ENCODE assay signal across 8 cellular contexts in genomic region chr14:103846569-103847438, GRCh38. TPM values are rescaled to one million over a fixed set of nuclear protein-coding genes. Genes with fewer than 3 reads are reported as not detected.
DNase-seq lines count a peak whose midpoint lies in the region; ATAC-seq and TF ChIP-seq lines count a peak whose summit lies in the region.

No MANE protein-coding gene starts in this region.

- H3K27ac ChIP-seq in BLaER1 treated with 17β-estradiol and CSF1 and Interleukin-3, amounts not matched to agents 10 nM and 100 nM: peak overlapping the region in 10 of 11 experiments; percentile 47 to 76 (median 60); a peak in 20 of 22 replicates

- no peaks in the 10 kb centered on the region for H3K9me3 ChIP-seq in BLaER1 treated with 17β-estradiol and CSF1 and Interleukin-3, amounts not matched to agents 10 nM and 100 nM (replicated peaks in 1 of 11)

- H3K27ac Mint-ChIP-seq in stimulated activated naive B cell treated with anti-CD40 and anti-IgM and Interleukin-4, amounts not matched to agents 10 μg/mL and 1 μg/mL and 100 μg/mL, for 72 hours: peak overlapping the region; percentile 51

- H3K9ac ChIP-seq in BLaER1 treated with 17β-estradiol and CSF1 and Interleukin-3, amounts not matched to agents 10 nM and 100 nM: peak overlapping the region; percentile 74 to 86 (median 79)

- intact Hi-C loops in left colon (cut with DNase I, micrococcal nuclease): no loop called here

- TF ChIP-seq CTCF in cardiac fibroblast (IDR thresholded peaks at IDR 0.05; ENCODE audit: low read depth, low read length): no peak

- peaks cover 0 to 47% (median 20%) of the 10 kb centered on the region in 11 experiments; a peak in 16 of 22 replicates for H4K20me1 ChIP-seq in BLaER1 treated with 17β-estradiol and CSF1 and Interleukin-3, amounts not matched to agents 10 nM and 100 nM

- H3K36me3 ChIP-seq in BLaER1 treated with 17β-estradiol and CSF1 and Interleukin-3, amounts not matched to agents 10 nM and 100 nM: no peaks in the 10 kb centered on the region; a peak in 1 of 22 replicates

- H3K36me3 Mint-ChIP-seq in stimulated activated naive B cell treated with anti-CD40 and anti-IgM and Interleukin-4, amounts not matched to agents 10 μg/mL and 1 μg/mL and 100 μg/mL, for 72 hours: peaks cover 0 to 1% of the 10 kb centered on the region in 2 donors

- H3K4me1 ChIP-seq in BLaER1 treated with 17β-estradiol and CSF1 and Interleukin-3, amounts not matched to agents 10 nM and 100 nM: peaks cover 10 to 19% (median 17%) of the 10 kb centered on the region in 10 experiments; a peak in 18 of 20 replicates

- H3K4me1 Mint-ChIP-seq in stimulated activated naive B cell treated with anti-CD40 and anti-IgM and Interleukin-4, amounts not matched to agents 10 μg/mL and 1 μg/mL and 100 μg/mL, for 72 hours: peaks cover 8 to 11% of the 10 kb centered on the region in 2 donors

- peak; percentile 36 for ATAC-seq in HG03159 (IDR thresholded peaks at IDR 0.05; ENCODE audit: unreplicated experiment)
- peak; percentile 44 for ATAC-seq in SK-N-SH treated with all-trans-retinoic acid at 6 μM for 48 hours
- ATAC-seq in left colon: peak; percentile 42
- ATAC-seq in stimulated activated naive B cell treated with anti-CD40 and anti-IgM and Interleukin-4, amounts not matched to agents 10 μg/mL and 1 μg/mL and 100 μg/mL, for 72 hours (replicated peaks): peak; percentile 46 to 48

- H3K4me3 Mint-ChIP-seq in stimulated activated naive B cell treated with anti-CD40 and anti-IgM and Interleukin-4, amounts not matched to agents 10 μg/mL and 1 μg/mL and 100 μg/mL, for 72 hours: peak overlapping the region; percentile 81 to 82

- DNase-seq in GM19240 (ENCODE audit: insufficient read length, low spot score) (peak; percentile 27), cardiac fibroblast (ENCODE audit: low read depth in 2 of 2) (peak; percentile 22 to 31), left colon (peak in 1 of 2 donors; percentile 41), T1000 (lab: John Stamatoyannopoulos, UW) (no peak)
- no peak for DNase-seq in stimulated activated naive B cell treated with anti-CD40 and anti-IgM and Interleukin-4, amounts not matched to agents 10 μg/mL and 1 μg/mL and 100 μg/mL, for 72 hours

- H3K4me3 ChIP-seq in BLaER1 treated with 17β-estradiol and CSF1 and Interleukin-3, amounts not matched to agents 10 nM and 100 nM: peak overlapping the region; percentile 64 to 96 (median 84)
- H3K4me3 ChIP-seq in cardiac fibroblast (replicated peaks in 1 of 2; ENCODE audit: low read depth in 2 of 2, low read length in 2 of 2): peak overlapping the region; percentile 75 to 78

- peak overlapping the region; percentile 90 to 100 (median 99) for H3K4me2 ChIP-seq in BLaER1 treated with 17β-estradiol and CSF1 and Interleukin-3, amounts not matched to agents 10 nM and 100 nM

- H3K27me3 Mint-ChIP-seq in stimulated activated naive B cell treated with anti-CD40 and anti-IgM and Interleukin-4, amounts not matched to agents 10 μg/mL and 1 μg/mL and 100 μg/mL, for 72 hours: no peaks in the 10 kb centered on the region

- no peaks in the 10 kb centered on the region for H3K9me3 Mint-ChIP-seq in stimulated activated naive B cell treated with anti-CD40 and anti-IgM and Interleukin-4, amounts not matched to agents 10 μg/mL and 1 μg/mL and 100 μg/mL, for 72 hours

- H3K27me3 ChIP-seq in BLaER1 treated with 17β-estradiol and CSF1 and Interleukin-3, amounts not matched to agents 10 nM and 100 nM: peaks cover 27 to 36% (median 30%) of the 10 kb centered on the region in 11 experiments

TF ChIP-seq in SK-N-SH treated with all-trans-retinoic acid at 6 μM for 48 hours, 23 proteins besides CTCF, POLR2A, EP300 and RAD21:
- no peak for TF ChIP-seq TCF4 (CRISPR knock-in tag; IDR thresholded peaks at IDR 0.05; ENCODE audit: borderline replicate concordance)
- TF ChIP-seq BACH2 (CRISPR knock-in tag; IDR thresholded peaks at IDR 0.05; ENCODE audit: borderline replicate concordance): no peak
- TF ChIP-seq RARB (CRISPR knock-in tag; IDR thresholded peaks at IDR 0.05): no peak
- TF ChIP-seq, protein P1, sequence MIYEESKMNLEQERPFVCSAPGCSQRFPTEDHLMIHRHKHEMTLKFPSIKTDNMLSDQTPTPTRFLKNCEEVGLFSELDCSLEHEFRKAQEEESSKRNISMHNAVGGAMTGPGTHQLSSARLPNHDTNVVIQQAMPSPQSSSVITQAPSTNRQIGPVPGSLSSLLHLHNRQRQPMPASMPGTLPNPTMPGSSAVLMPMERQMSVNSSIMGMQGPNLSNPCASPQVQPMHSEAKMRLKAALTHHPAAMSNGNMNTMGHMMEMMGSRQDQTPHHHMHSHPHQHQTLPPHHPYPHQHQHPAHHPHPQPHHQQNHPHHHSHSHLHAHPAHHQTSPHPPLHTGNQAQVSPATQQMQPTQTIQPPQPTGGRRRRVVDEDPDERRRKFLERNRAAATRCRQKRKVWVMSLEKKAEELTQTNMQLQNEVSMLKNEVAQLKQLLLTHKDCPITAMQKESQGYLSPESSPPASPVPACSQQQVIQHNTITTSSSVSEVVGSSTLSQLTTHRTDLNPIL (CRISPR knock-in tag; IDR thresholded peaks at IDR 0.05; ENCODE audit: low read depth): no peak
- TF ChIP-seq GLIS3 (CRISPR knock-in tag; IDR thresholded peaks at IDR 0.05): no peak
- TF ChIP-seq, protein P2, sequence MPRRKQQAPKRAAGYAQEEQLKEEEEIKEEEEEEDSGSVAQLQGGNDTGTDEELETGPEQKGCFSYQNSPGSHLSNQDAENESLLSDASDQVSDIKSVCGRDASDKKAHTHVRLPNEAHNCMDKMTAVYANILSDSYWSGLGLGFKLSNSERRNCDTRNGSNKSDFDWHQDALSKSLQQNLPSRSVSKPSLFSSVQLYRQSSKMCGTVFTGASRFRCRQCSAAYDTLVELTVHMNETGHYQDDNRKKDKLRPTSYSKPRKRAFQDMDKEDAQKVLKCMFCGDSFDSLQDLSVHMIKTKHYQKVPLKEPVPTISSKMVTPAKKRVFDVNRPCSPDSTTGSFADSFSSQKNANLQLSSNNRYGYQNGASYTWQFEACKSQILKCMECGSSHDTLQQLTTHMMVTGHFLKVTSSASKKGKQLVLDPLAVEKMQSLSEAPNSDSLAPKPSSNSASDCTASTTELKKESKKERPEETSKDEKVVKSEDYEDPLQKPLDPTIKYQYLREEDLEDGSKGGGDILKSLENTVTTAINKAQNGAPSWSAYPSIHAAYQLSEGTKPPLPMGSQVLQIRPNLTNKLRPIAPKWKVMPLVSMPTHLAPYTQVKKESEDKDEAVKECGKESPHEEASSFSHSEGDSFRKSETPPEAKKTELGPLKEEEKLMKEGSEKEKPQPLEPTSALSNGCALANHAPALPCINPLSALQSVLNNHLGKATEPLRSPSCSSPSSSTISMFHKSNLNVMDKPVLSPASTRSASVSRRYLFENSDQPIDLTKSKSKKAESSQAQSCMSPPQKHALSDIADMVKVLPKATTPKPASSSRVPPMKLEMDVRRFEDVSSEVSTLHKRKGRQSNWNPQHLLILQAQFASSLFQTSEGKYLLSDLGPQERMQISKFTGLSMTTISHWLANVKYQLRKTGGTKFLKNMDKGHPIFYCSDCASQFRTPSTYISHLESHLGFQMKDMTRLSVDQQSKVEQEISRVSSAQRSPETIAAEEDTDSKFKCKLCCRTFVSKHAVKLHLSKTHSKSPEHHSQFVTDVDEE (CRISPR knock-in tag; IDR thresholded peaks at IDR 0.05): no peak
- no peak for TF ChIP-seq ZFP3 (CRISPR knock-in tag; IDR thresholded peaks at IDR 0.05)
- no peak for TF ChIP-seq PATZ1 (CRISPR knock-in tag; IDR thresholded peaks at IDR 0.05; ENCODE audit: borderline replicate concordance)
- no peak for TF ChIP-seq ZNF70 (CRISPR knock-in tag; IDR thresholded peaks at IDR 0.05)
- no peak for TF ChIP-seq ZFP30 (CRISPR knock-in tag; IDR thresholded peaks at IDR 0.05)
- no peak for TF ChIP-seq OSR1 (CRISPR knock-in tag; IDR thresholded peaks at IDR 0.05)
- no peak for TF ChIP-seq CSDC2 (CRISPR knock-in tag; IDR thresholded peaks at IDR 0.05)
- TF ChIP-seq ARNTL (CRISPR knock-in tag; IDR thresholded peaks at IDR 0.05; ENCODE audit: borderline replicate concordance, low read depth): no peak
- no peak for TF ChIP-seq PPARA (CRISPR knock-in tag; IDR thresholded peaks at IDR 0.05; ENCODE audit: borderline replicate concordance)

RNA-seq across cellular contexts. Expression of gene PPP1R13B, which starts 0.6 kb away (rescaled TPM):
- total RNA-seq in left colon: 10 to 100 TPM; 52.9 to 67.2 TPM

Comparison
In these comparisons a context has a peak if more than half of its experiments do, and no peak if none do; other contexts are left out.
1. DNase-seq: peak in GM19240 (single experiment) and cardiac fibroblast (2 of 2); none in stimulated activated naive B cell treated with anti-CD40 and anti-IgM and Interleukin-4, amounts not matched to agents 10 μg/mL and 1 μg/mL and 100 μg/mL, for 72 hours (single experiment) and T1000 (single experiment).
2. Peak in every context shown above with its lines, with median percentiles within 50 percentile points of each other: ATAC-seq.